9 cellular contexts compared by ENCODE assay signal in the genomic region with DNA sequence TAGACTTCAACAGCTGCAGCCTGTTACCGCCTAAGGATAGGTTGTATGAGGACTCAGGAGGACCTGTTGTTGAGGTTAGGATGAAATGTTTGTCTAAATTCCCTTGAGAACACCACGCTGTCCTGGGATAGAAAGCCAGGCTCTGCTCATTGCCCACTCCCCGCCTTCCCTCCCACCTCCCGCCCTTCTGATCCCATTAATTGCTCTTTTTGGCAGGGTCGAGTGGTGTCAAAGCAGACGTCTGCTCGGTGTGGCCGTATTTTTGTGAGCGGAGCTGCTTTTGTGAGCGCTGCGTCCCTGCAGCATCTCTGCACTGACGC.
DNase-seq lines count a peak whose midpoint lies in the region; ATAC-seq, FAIRE-seq and TF ChIP-seq lines count a peak whose summit lies in the region.
"Had no signal": no experiment of that assay in that cellular context is flagged by ENCODE, and none has a peak within 500 bp of the region (broad histone marks: within the 10 kb centered on the region; RNA-seq: fewer than 3 reads in every experiment).

No MANE protein-coding gene starts in this region.

- no peaks in the 10 kb centered on the region for H3K79me2 ChIP-seq in keratinocyte (ENCODE audit: control insufficient read depth, insufficient read depth, low read length)

- no peak for ATAC-seq in GM21619 (IDR thresholded peaks at IDR 0.05; ENCODE audit: unreplicated experiment)

- peak overlapping the region; percentile 76 for H3K4me2 ChIP-seq in keratinocyte (ENCODE audit: control insufficient read depth, extremely low read depth, insufficient read depth, low read depth, low read length)

- H3K36me3 ChIP-seq in adipocyte (ENCODE audit: control insufficient read depth, insufficient read depth, low read length, severe bottlenecking) = no peaks in the 10 kb centered on the region
- no peaks in the 10 kb centered on the region for H3K36me3 ChIP-seq in keratinocyte (ENCODE audit: control insufficient read depth in 2 of 2, extremely low read depth in 1 of 2, insufficient read depth in 2 of 2, low read length in 2 of 2)
- no peaks in the 10 kb centered on the region for H3K36me3 ChIP-seq in subcutaneous abdominal adipose tissue (ENCODE audit: control insufficient read depth in 5 of 5, insufficient read depth in 5 of 5, low read length in 5 of 5)

- DNase-seq in NCI-H345 treated with DMSO at 0.1 percent for 48 hours (lab: John Stamatoyannopoulos, UW; ENCODE audit: unreplicated experiment) = peak; percentile 37
- DNase-seq in NCI-H345 (lab: John Stamatoyannopoulos, UW) = no peak
- no peak for DNase-seq in adipocyte (ENCODE audit: low read depth)
- no peak for DNase-seq in keratinocyte (ENCODE audit: low read depth, low spot score)
- no peak for DNase-seq in NAMALWA (ENCODE audit: low spot score)
- no peak for DNase-seq in CD1c-positive myeloid dendritic cell (ENCODE audit: extremely low spot score)
- DNase-seq: NCI-H187 had no signal

- H3K4me3 ChIP-seq in adipocyte (ENCODE audit: low read length) (peak overlapping the region; percentile 83), keratinocyte (ENCODE audit: control insufficient read depth in 2 of 3, extremely low read depth in 1 of 3, insufficient read depth in 2 of 3, low read depth in 1 of 3, low read length in 3 of 3) (peak overlapping the region; percentile 47 to 67 (median 66)), subcutaneous abdominal adipose tissue (ENCODE audit: low read depth in 1 of 5, low read length in 5 of 5) (peak overlapping the region in 4 of 5 donors; percentile 66 to 88 (median 70))

- H2AFZ ChIP-seq in keratinocyte (ENCODE audit: control insufficient read depth, low read length) = peak overlapping the region; percentile 82

- H3K9ac ChIP-seq in adipocyte (ENCODE audit: low read length) (peak overlapping the region; percentile 64), keratinocyte (ENCODE audit: control insufficient read depth, extremely low read depth, insufficient read depth, low read length) (peak overlapping the region; percentile 60), subcutaneous abdominal adipose tissue (ENCODE audit: low read length in 5 of 5) (peak overlapping the region in 1 of 5 donors; percentile 51)

- no peak overlapping the region for H3K27ac ChIP-seq in keratinocyte (ENCODE audit: control insufficient read depth, insufficient read depth, low read length)
- no peak overlapping the region for H3K27ac ChIP-seq in subcutaneous abdominal adipose tissue (ENCODE audit: low read depth, low read length)

- H3K27me3 ChIP-seq in adipocyte (replicated peaks; ENCODE audit: control insufficient read depth, insufficient read depth, low read length) = no peaks in the 10 kb centered on the region
- H3K27me3 ChIP-seq in keratinocyte (ENCODE audit: control insufficient read depth, extremely low read depth, insufficient read depth, low read length) = no peaks in the 10 kb centered on the region
- H3K27me3 ChIP-seq in subcutaneous abdominal adipose tissue (ENCODE audit: control insufficient read depth in 5 of 5, insufficient read depth in 4 of 5, low read length in 5 of 5) = peaks cover 4 to 28% (median 11%) of the 10 kb centered on the region in 5 donors

- dilution Hi-C loops in keratinocyte (cut with MboI; ENCODE audit: extremely low pct_ligation_motif_present, low sequenced_read_pairs) = no loop called here

- TF ChIP-seq CTCF in keratinocyte (optimal IDR thresholded peaks at IDR 0.05 in 1 of 3, IDR thresholded peaks at IDR 0.05 in 1 of 3, conservative IDR thresholded peaks at IDR 0.05 in 1 of 3; ENCODE audit: extremely low read depth in 1 of 3, insufficient read depth in 2 of 3, low read length in 3 of 3) = no peak

- no peaks in the 10 kb centered on the region for H4K20me1 ChIP-seq in keratinocyte (ENCODE audit: control insufficient read depth, extremely low read depth, insufficient read depth, low read length)

- H3K4me1 ChIP-seq in adipocyte (ENCODE audit: control insufficient read depth, insufficient read depth, low read length) (peaks cover 5% of the 10 kb centered on the region), keratinocyte (ENCODE audit: control insufficient read depth, extremely low read depth, insufficient read depth, low read length) (peaks cover 8% of the 10 kb centered on the region), subcutaneous abdominal adipose tissue (ENCODE audit: control insufficient read depth in 5 of 5, insufficient read depth in 5 of 5, low read length in 5 of 5) (peaks cover 2 to 15% (median 14%) of the 10 kb centered on the region in 5 donors)

- FAIRE-seq in keratinocyte (lab: Jason Lieb, UNC) = no peak

- H3K9me3 ChIP-seq in adipocyte (ENCODE audit: control insufficient read depth, low read length) (no peaks in the 10 kb centered on the region), keratinocyte (ENCODE audit: control insufficient read depth, low read depth, low read length) (peaks cover 2% of the 10 kb centered on the region), subcutaneous abdominal adipose tissue (ENCODE audit: control insufficient read depth in 5 of 5, low read length in 5 of 5) (no peaks in the 10 kb centered on the region)

- H3K9me1 ChIP-seq in keratinocyte (ENCODE audit: control insufficient read depth, extremely low read depth, insufficient read depth, low read length) = no peaks in the 10 kb centered on the region
